In the genomic region with DNA sequence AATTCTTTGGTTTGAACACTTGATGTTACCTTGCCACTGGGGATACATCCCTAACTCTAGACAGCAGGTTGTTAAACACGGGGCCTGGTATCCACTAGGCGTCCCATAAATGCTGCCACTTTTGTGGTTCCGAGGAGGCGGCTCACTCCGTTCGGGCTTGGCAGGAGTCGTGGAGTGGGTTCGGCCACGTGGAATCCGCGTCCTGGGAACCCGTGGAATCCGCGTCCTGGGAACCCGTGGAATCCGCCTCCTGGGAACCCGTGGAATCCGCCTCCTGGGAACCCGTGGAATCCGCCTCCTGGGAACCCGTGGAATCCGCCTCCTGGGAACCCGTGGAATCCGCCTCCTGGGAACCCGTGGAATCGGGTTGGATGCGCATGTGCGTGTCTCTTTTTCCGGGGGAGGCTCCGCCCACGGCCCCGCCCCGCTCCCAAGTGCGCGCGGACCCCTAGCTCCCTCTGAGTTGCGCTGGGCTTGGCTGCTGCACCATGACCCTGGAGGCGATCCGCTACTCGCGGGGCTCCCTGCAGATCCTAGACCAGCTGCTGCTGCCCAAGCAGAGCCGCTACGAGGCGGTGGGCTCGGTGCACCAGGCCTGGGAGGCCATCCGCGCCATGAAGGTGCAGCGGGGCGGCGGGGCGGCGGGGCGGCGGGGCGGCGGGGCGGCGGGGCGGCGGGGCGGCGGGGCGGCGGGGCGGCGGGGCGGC, we compare ENCODE assay signal across 8 cellular contexts. TPM values are rescaled to one million over a fixed set of nuclear protein-coding genes. Genes with fewer than 3 reads are reported as not detected.
DNase-seq lines count a peak whose midpoint lies in the region; ATAC-seq, FAIRE-seq and TF ChIP-seq lines count a peak whose summit lies in the region.

Gene MRI1 (plus strand): TSS at position 422 of the 707 bp plus-strand sequence. CDS start 67 bp downstream, at position 489.

- peaks cover 3% of the 10 kb centered on the region for H3K36me3 Mint-ChIP-seq in IgD-negative memory B cell
- peaks cover 40% of the 10 kb centered on the region for H3K36me3 Mint-ChIP-seq in nephron progenitor cell (ENCODE audit: low read depth)

- TF ChIP-seq POLR2A in GM12892 (IDR thresholded peaks at IDR 0.05; ENCODE audit: low read depth, low read length): peak; percentile 63; the same call in 1 of the 2 replicates

- peak within 1 kb of the TSS; percentile 59 to 73 for H3K4me3 ChIP-seq in foreskin fibroblast (ENCODE audit: low read depth in 1 of 2, low read length in 2 of 2)

- peak within 1 kb of the TSS; percentile 53 for H3K27ac ChIP-seq in substantia nigra (ENCODE audit: low read depth, low read length, poor library complexity, severe bottlenecking)

- ATAC-seq in GM21526 (IDR thresholded peaks at IDR 0.05; ENCODE audit: low FRiP score, unreplicated experiment): no peak

- peaks cover 6 to 11% (median 10%) of the 10 kb centered on the region in 3 donors for H3K4me1 Mint-ChIP-seq in IgD-negative memory B cell
- peaks cover 8% of the 10 kb centered on the region for H3K4me1 Mint-ChIP-seq in nephron progenitor cell

- H3K27me3 Mint-ChIP-seq in IgD-negative memory B cell (no peaks in the 10 kb centered on the region), nephron progenitor cell (ENCODE audit: low read depth, poor library complexity) (peaks cover 3% of the 10 kb centered on the region)

- DNase-seq in GM12892 (ENCODE audit: insufficient read length) (peak; percentile 86), RPMI8226 (peak; percentile 79), activated gamma-delta T cell treated with Interleukin-2 at 50 U/mL for 16 hours (peak; percentile 62), foreskin fibroblast (peak; percentile 73 to 88), nephron progenitor cell (peak; percentile 76), substantia nigra (lab: John Stamatoyannopoulos, UW) (peak in 47 of 49 donors; percentile 10 to 87 (median 59))

- H3K27ac Mint-ChIP-seq in IgD-negative memory B cell (peak within 1 kb of the TSS; percentile 50 to 73 (median 58)), nephron progenitor cell (no peak within 1 kb of the TSS)

- H3K9me3 Mint-ChIP-seq in IgD-negative memory B cell (no peaks in the 10 kb centered on the region), nephron progenitor cell (no peaks in the 10 kb centered on the region)

- peak; percentile 74 for FAIRE-seq in GM12892 (lab: Jason Lieb, UNC)

- H3K4me3 Mint-ChIP-seq in IgD-negative memory B cell: peak within 1 kb of the TSS; percentile 83 to 96 (median 89)
- H3K4me3 Mint-ChIP-seq in nephron progenitor cell: peak within 1 kb of the TSS; percentile 87

- TF ChIP-seq CTCF in foreskin fibroblast (IDR thresholded peaks at IDR 0.05; ENCODE audit: low read depth, low read length): no peak
- no peak for TF ChIP-seq CTCF in nephron progenitor cell (IDR thresholded peaks at IDR 0.05)

RNA-seq across cellular contexts. Expression of gene MRI1, which starts in this region (rescaled TPM):
- polyA plus RNA-seq in GM12892 (2012; ENCODE audit: missing spikeins): 14.7 TPM
- 17.6 TPM for polyA plus RNA-seq in IgD-negative memory B cell
